ENCODE assay signal across 8 cellular contexts in the genomic region with DNA sequence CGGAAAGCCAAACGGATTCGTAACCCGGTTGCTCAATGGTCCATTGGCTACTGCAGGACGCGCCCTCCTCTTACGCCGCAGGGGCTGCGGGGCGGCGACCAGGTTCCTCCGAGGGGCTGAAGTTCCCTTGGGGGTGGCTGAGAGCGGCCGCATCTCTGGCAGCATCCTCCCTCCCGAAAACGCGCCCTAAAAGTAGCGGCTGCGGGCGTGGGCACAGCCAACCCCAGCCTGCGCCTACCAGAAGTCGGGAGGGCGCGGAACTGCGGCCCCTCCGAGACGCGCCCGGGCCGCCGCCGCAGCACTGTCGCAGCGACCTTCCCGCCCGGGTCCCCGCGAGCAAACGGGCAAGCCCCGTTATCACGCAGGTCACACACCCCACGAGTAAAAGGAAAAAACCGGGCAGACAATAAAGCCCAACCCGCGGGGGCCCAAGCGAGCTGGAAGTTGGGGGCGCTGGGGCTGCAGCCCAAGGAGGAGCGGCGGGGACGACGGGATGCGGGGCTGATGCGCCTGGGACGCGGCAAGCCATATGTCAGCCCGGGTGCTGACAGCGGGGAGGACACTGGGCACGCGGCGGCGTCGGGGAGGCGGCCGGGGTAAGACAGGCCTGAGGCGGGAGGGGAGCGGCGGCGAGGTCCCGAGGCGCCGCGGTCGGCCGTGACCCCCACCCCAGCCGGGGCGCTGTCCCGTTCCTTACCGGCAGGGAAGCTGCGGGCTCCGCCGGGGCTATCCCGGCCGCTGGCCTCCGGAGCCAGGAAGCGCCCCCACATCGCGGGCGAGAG. TPM values are rescaled to one million over a fixed set of nuclear protein-coding genes. Genes with fewer than 3 reads are reported as not detected.
DNase-seq lines count a peak whose midpoint lies in the region; ATAC-seq and TF ChIP-seq lines count a peak whose summit lies in the region.

No MANE protein-coding gene starts in this region.

- H3K27me3 ChIP-seq in mucosa of rectum (ENCODE audit: control insufficient read depth in 2 of 2, insufficient read depth in 2 of 2, low read length in 2 of 2) (peaks cover 6 to 8% of the 10 kb centered on the region in 2 donors), stomach smooth muscle (ENCODE audit: control insufficient read depth in 1 of 2, insufficient read depth in 2 of 2, low read length in 2 of 2) (no peaks in the 10 kb centered on the region)

- no peaks in the 10 kb centered on the region for H3K36me3 ChIP-seq in mucosa of rectum (ENCODE audit: control insufficient read depth in 2 of 2, insufficient read depth in 2 of 2, low read length in 2 of 2)
- no peaks in the 10 kb centered on the region for H3K36me3 ChIP-seq in stomach smooth muscle (ENCODE audit: control insufficient read depth in 2 of 2, insufficient read depth in 2 of 2, low read length in 2 of 2)

- DNase-seq in Right ventricle myocardium inferior (ENCODE audit: missing footprints) (peak; percentile 77), cardiac septum (ENCODE audit: low spot score) (no peak), NCI-H2171 (lab: John Stamatoyannopoulos, UW) (peak; percentile 44), epithelial cell of esophagus (ENCODE audit: low read depth) (peak; percentile 49)
- DNase-seq in activated CD8-positive, alpha-beta memory T cell treated with anti-CD3 and anti-CD28 coated beads, Interleukin-2, amount 50 U/mL, for 4 hours = peak; percentile 55

- H3K9me3 ChIP-seq in mucosa of rectum (ENCODE audit: control insufficient read depth in 2 of 2, low read length in 2 of 2) (no peaks in the 10 kb centered on the region), stomach smooth muscle (ENCODE audit: control insufficient read depth in 2 of 2, low read length in 2 of 2) (no peaks in the 10 kb centered on the region)

- H3K4me3 ChIP-seq in epithelial cell of esophagus (ENCODE audit: low read length) (peak overlapping the region; percentile 67), mucosa of rectum (ENCODE audit: low read length in 2 of 2) (peak overlapping the region; percentile 76 to 84), stomach smooth muscle (ENCODE audit: low read length in 2 of 2) (peak overlapping the region; percentile 84 to 85)

- H3K4me1 ChIP-seq in mucosa of rectum (ENCODE audit: control insufficient read depth in 2 of 2, insufficient read depth in 2 of 2, low read length in 2 of 2) (peaks cover 7% of the 10 kb centered on the region in 2 donors), stomach smooth muscle (ENCODE audit: control insufficient read depth, insufficient read depth, low read length) (peaks cover 3% of the 10 kb centered on the region)

- TF ChIP-seq CTCF in epithelial cell of esophagus (IDR thresholded peaks at IDR 0.05; ENCODE audit: insufficient read depth, low read depth, low read length, missing control alignments) = no peak

- ATAC-seq in Right ventricle myocardium inferior = peak; percentile 65
- ATAC-seq in HG02798 (IDR thresholded peaks at IDR 0.05; ENCODE audit: poor library complexity, unreplicated experiment) = peak; percentile 43

- H3K9ac ChIP-seq in mucosa of rectum (ENCODE audit: low read depth in 1 of 2, low read length in 2 of 2) (peak overlapping the region; percentile 73 to 79), stomach smooth muscle (ENCODE audit: low read length in 2 of 2) (peak overlapping the region; percentile 81 to 83)

- H3K27ac ChIP-seq in mucosa of rectum (ENCODE audit: low read depth in 2 of 2, low read length in 2 of 2) = peak overlapping the region; percentile 87 to 92
- peak overlapping the region; percentile 86 for H3K27ac ChIP-seq in stomach smooth muscle (ENCODE audit: low read length)

- intact Hi-C loops in Right ventricle myocardium inferior (cut with DNase I) (loop anchor here (1.0 to 10.0 kb wide), 2 partner anchors 126 to 244 kb away; partner anchors contain the start of gene ASF1A), cardiac septum (cut with DNase I) (loop anchor here (2.0 to 5.0 kb wide), 2 partner anchors 58 to 127 kb away; no protein-coding TSS in a partner anchor)

RNA-seq across cellular contexts. Expression of gene CEP85L, which starts 0.7 kb away (rescaled TPM):
- total RNA-seq in Right ventricle myocardium inferior = 16.7 TPM
- 6.6 TPM for total RNA-seq in cardiac septum
